Comparison of ENCODE assay signal across 22 cellular contexts in the genomic region with DNA sequence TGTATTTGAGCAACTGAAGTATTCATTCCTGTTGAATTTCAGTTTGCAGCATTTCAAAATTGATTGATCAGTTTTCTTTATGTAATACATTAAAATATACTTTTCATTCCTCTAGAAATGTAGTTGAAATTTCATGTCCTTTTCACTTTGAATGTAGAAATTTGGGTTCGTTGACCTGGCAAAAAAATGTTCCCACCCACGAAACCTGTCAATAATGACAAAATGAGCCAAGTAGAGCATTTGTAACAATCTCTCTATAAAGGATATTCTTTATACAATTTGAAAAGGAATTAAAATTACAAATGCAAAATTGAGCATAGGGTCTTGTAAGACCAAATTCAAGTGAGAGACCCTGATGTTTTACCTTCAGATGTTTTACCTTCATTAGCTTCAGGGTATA.
DNase-seq lines count a peak whose midpoint lies in the region; ATAC-seq and TF ChIP-seq lines count a peak whose summit lies in the region.
"Had no signal": no experiment of that assay in that cellular context is flagged by ENCODE, and none has a peak within 500 bp of the region (broad histone marks: within the 10 kb centered on the region; RNA-seq: fewer than 3 reads in every experiment).

No MANE protein-coding gene starts in this region.

- peaks cover 48% of the 10 kb centered on the region for H3K4me1 ChIP-seq in A673 (ENCODE audit: insufficient read depth, low read length, poor library complexity, severe bottlenecking)
- H3K4me1 ChIP-seq in parathyroid adenoma, result no peaks in the 10 kb centered on the region
- H3K4me1 ChIP-seq: Caco-2 had no signal

- H3K27ac ChIP-seq in A673 (ENCODE audit: low read depth, low read length, poor library complexity, severe bottlenecking) (peak overlapping the region; percentile 73), brain microvascular endothelial cell (peak overlapping the region; percentile 77), parathyroid adenoma (peak overlapping the region; percentile 20)
- H3K27ac ChIP-seq: PC-9 had no signal

- intact Hi-C loops in A673 (cut with micrococcal nuclease; ENCODE audit: unreplicated experiment) (loop anchor here (5.0 kb wide), 2 partner anchors 209 to 284 kb away; partner anchors contain the start of gene ANKRD50), Calu3 (cut with micrococcal nuclease; ENCODE audit: unreplicated experiment) (loop anchor here (10.0 kb wide), 1 partner anchor 286 kb away; the partner anchor contains the start of gene ANKRD50)

- no peak overlapping the region for H3K4me3 ChIP-seq in A673 (ENCODE audit: low read depth, low read length, poor library complexity, severe bottlenecking)
- H3K4me3 ChIP-seq in brain microvascular endothelial cell (ENCODE audit: low read depth, low read length), result no peak overlapping the region
- no peak overlapping the region for H3K4me3 ChIP-seq in parathyroid adenoma (ENCODE audit: low read depth, low read length)
- H3K4me3 ChIP-seq: GM12878, PC-9 had no signal

- DNase-seq in A673 (ENCODE audit: low spot score) (no peak), Calu3 (no peak), brain microvascular endothelial cell (no peak), NOMO-1 (lab: John Stamatoyannopoulos, UW; ENCODE audit: unreplicated experiment in 2 of 2) (no peak), GM13977 (ENCODE audit: low spot score) (no peak)
- DNase-seq: Caco-2; CD4-positive, alpha-beta memory T cell; DMS 273 treated with DMSO at 0.1 percent for 48 hours; DMS79; GDM1; Karpas-422; NCI-H1436; NCI-H187 treated with DMSO at 0.1 percent for 48 hours; NCI-H524 treated with DMSO at 0.1 percent for 48 hours; NCI-H774; PC-9; Right ventricle myocardium superior; T-helper 1 cell had no signal

- POLR2A ChIA-PET in A673 (lab: Charles Lee; ENCODE audit: low non-redundant PET), result no interaction called here

- no peak overlapping the region for H3K9ac ChIP-seq in parathyroid adenoma

- no peaks in the 10 kb centered on the region for H3K27me3 ChIP-seq in A673 (replicated peaks; ENCODE audit: insufficient read depth, low read depth, low read length, poor library complexity)
- H3K27me3 ChIP-seq in brain microvascular endothelial cell (replicated peaks), result no peaks in the 10 kb centered on the region
- no peaks in the 10 kb centered on the region for H3K27me3 ChIP-seq in parathyroid adenoma (ENCODE audit: control insufficient read depth, insufficient read depth, low read length)
- H3K27me3 ChIP-seq: BE2C had no signal

- BruUV-seq in A673 (replicated peaks; lab: Mats Ljungman, UMichigan) (no TSS peak), Calu3 (replicated peaks; lab: Mats Ljungman, UMichigan) (no TSS peak)

- no peak for ATAC-seq in SK-N-SH treated with all-trans-retinoic acid at 6 μM for 48 hours
- ATAC-seq: GM12878 had no signal

- H3K4me3 Mint-ChIP-seq in Calu3 (ENCODE audit: low read depth, unreplicated experiment), result no peak overlapping the region
- H3K4me3 Mint-ChIP-seq: CD4-positive, alpha-beta memory T cell had no signal

- no peaks in the 10 kb centered on the region for H3K36me3 ChIP-seq in A673 (ENCODE audit: insufficient read depth, low read length, poor library complexity, severe bottlenecking)
- H3K36me3 ChIP-seq in brain microvascular endothelial cell (replicated peaks), result no peaks in the 10 kb centered on the region
- no peaks in the 10 kb centered on the region for H3K36me3 ChIP-seq in parathyroid adenoma (ENCODE audit: control insufficient read depth, insufficient read depth, low read length)
- H3K36me3 ChIP-seq: BE2C had no signal

- H3K4me2 ChIP-seq in parathyroid adenoma (ENCODE audit: low read length), result no peak overlapping the region
- H3K4me2 ChIP-seq: PC-9 had no signal

- no peak for TF ChIP-seq CTCF in A673 (conservative IDR thresholded peaks at IDR 0.05; ENCODE audit: low read depth, low read length)
- no peak for TF ChIP-seq CTCF in Calu3 (IDR thresholded peaks at IDR 0.05; ENCODE audit: unreplicated experiment)
- TF ChIP-seq CTCF in brain microvascular endothelial cell (IDR thresholded peaks at IDR 0.05; ENCODE audit: low read depth, low read length, missing control alignments), result no peak
- TF ChIP-seq CTCF in parathyroid adenoma (IDR thresholded peaks at IDR 0.05), result no peak
- no peak for TF ChIP-seq CTCF in GM13977 (IDR thresholded peaks at IDR 0.05; ENCODE audit: extremely low read depth, insufficient read depth, missing control alignments)

- H2AFZ ChIP-seq in parathyroid adenoma, result no peak overlapping the region
- H2AFZ ChIP-seq: PC-9 had no signal

- H3K27ac Mint-ChIP-seq in Calu3 (ENCODE audit: unreplicated experiment), result peak overlapping the region; percentile 87
- H3K27ac Mint-ChIP-seq: CD4-positive, alpha-beta memory T cell had no signal

- in situ Hi-C loops in brain microvascular endothelial cell (cut with HindIII; ENCODE audit: low pct_ligation_motif_present, low sequenced_read_pairs) (no loop called here), GM13977 (cut with MboI; ENCODE audit: low pct_unique_long_range_greater_than_20kb, low sequenced_read_pairs, unreplicated experiment) (no loop called here)

- no peaks in the 10 kb centered on the region for H3K9me3 Mint-ChIP-seq in Calu3 (ENCODE audit: low read depth, unreplicated experiment)

- peaks cover 52% of the 10 kb centered on the region for H3K4me1 Mint-ChIP-seq in Calu3 (ENCODE audit: low read depth, unreplicated experiment)
- H3K4me1 Mint-ChIP-seq: CD4-positive, alpha-beta memory T cell had no signal

- peaks cover 7% of the 10 kb centered on the region for H3K36me3 Mint-ChIP-seq in Calu3 (ENCODE audit: insufficient read depth, unreplicated experiment)
- H3K36me3 Mint-ChIP-seq: CD4-positive, alpha-beta memory T cell had no signal

- no peaks in the 10 kb centered on the region for H3K27me3 Mint-ChIP-seq in Calu3 (ENCODE audit: unreplicated experiment)
- H3K27me3 Mint-ChIP-seq: CD4-positive, alpha-beta memory T cell had no signal

- H3K79me2 ChIP-seq in parathyroid adenoma, result no peaks in the 10 kb centered on the region

- CTCF ChIA-PET in A673 (lab: Charles Lee) (no interaction called here), Calu3 (lab: Charles Lee) (no interaction called here)

- H3K9me3 ChIP-seq in A673 (ENCODE audit: low read depth, low read length, poor library complexity, severe bottlenecking), result no peaks in the 10 kb centered on the region
- H3K9me3 ChIP-seq in parathyroid adenoma (ENCODE audit: control insufficient read depth, low read length), result no peaks in the 10 kb centered on the region
- H3K9me3 ChIP-seq: BE2C, Caco-2 had no signal

TF ChIP-seq in SK-N-SH treated with all-trans-retinoic acid at 6 μM for 48 hours, 23 proteins besides CTCF, POLR2A, EP300 and RAD21 (continues in another document):
- TF ChIP-seq, protein P1, sequence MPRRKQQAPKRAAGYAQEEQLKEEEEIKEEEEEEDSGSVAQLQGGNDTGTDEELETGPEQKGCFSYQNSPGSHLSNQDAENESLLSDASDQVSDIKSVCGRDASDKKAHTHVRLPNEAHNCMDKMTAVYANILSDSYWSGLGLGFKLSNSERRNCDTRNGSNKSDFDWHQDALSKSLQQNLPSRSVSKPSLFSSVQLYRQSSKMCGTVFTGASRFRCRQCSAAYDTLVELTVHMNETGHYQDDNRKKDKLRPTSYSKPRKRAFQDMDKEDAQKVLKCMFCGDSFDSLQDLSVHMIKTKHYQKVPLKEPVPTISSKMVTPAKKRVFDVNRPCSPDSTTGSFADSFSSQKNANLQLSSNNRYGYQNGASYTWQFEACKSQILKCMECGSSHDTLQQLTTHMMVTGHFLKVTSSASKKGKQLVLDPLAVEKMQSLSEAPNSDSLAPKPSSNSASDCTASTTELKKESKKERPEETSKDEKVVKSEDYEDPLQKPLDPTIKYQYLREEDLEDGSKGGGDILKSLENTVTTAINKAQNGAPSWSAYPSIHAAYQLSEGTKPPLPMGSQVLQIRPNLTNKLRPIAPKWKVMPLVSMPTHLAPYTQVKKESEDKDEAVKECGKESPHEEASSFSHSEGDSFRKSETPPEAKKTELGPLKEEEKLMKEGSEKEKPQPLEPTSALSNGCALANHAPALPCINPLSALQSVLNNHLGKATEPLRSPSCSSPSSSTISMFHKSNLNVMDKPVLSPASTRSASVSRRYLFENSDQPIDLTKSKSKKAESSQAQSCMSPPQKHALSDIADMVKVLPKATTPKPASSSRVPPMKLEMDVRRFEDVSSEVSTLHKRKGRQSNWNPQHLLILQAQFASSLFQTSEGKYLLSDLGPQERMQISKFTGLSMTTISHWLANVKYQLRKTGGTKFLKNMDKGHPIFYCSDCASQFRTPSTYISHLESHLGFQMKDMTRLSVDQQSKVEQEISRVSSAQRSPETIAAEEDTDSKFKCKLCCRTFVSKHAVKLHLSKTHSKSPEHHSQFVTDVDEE (CRISPR knock-in tag; IDR thresholded peaks at IDR 0.05), result no peak
- TF ChIP-seq ZNF8 (CRISPR knock-in tag; IDR thresholded peaks at IDR 0.05), result no peak
- TF ChIP-seq ZC3H10 (CRISPR knock-in tag; IDR thresholded peaks at IDR 0.05), result no peak
- TF ChIP-seq ARNTL (CRISPR knock-in tag; IDR thresholded peaks at IDR 0.05; ENCODE audit: borderline replicate concordance, low read depth), result no peak
- TF ChIP-seq, protein P2, sequence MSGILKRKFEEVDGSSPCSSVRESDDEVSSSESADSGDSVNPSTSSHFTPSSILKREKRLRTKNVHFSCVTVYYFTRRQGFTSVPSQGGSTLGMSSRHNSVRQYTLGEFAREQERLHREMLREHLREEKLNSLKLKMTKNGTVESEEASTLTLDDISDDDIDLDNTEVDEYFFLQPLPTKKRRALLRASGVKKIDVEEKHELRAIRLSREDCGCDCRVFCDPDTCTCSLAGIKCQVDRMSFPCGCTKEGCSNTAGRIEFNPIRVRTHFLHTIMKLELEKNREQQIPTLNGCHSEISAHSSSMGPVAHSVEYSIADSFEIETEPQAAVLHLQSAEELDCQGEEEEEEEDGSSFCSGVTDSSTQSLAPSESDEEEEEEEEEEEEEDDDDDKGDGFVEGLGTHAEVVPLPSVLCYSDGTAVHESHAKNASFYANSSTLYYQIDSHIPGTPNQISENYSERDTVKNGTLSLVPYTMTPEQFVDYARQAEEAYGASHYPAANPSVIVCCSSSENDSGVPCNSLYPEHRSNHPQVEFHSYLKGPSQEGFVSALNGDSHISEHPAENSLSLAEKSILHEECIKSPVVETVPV (CRISPR knock-in tag; IDR thresholded peaks at IDR 0.05), result no peak
- no peak for TF ChIP-seq OSR1 (CRISPR knock-in tag; IDR thresholded peaks at IDR 0.05)
- no peak for TF ChIP-seq ZNF70 (CRISPR knock-in tag; IDR thresholded peaks at IDR 0.05)
- TF ChIP-seq GLIS3 (CRISPR knock-in tag; IDR thresholded peaks at IDR 0.05), result no peak
- no peak for TF ChIP-seq BACH2 (CRISPR knock-in tag; IDR thresholded peaks at IDR 0.05; ENCODE audit: borderline replicate concordance)
- TF ChIP-seq ESRRG (CRISPR knock-in tag; IDR thresholded peaks at IDR 0.05), result no peak

Comparison
In these comparisons a context has a peak if more than half of its experiments do, and no peak if none do; other contexts are left out.
1. H3K27ac ChIP-seq: peak in every context shown above with its lines; median percentile 77 in brain microvascular endothelial cell; 73 in A673; 20 in parathyroid adenoma.